Comparison of ENCODE assay signal across 7 cellular contexts in the genomic region with DNA sequence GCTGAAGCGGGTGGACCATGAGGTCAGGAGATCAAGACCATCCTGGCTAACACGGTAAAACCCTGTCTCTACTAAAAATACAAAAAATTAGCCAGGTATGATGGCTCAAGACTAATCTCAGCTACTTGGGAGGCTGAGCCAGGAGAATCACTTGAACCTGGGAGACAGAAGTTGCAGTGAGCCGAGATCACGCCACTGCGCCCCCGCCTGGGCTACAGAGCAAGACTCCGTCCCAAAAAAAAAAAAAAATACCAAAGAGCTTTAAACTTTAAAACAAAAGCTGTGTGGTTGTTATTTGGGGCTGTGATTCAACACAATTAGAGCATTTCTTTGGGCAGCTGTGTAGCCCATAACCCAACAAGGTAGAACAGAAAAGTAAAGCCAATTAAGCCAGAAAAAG.
DNase-seq lines count a peak whose midpoint lies in the region; ATAC-seq and TF ChIP-seq lines count a peak whose summit lies in the region.
"Not testable (repeated sequence)": the region's sequence is repeated elsewhere in the genome, so short reads cannot be mapped to it uniquely, and the experiment has no call there.

No MANE protein-coding gene starts in this region.

- not testable (repeated sequence) for BruUV-seq in PC-3 (replicated peaks; lab: Mats Ljungman, UMichigan)

- TF ChIP-seq RAD21 in SK-N-SH (IDR thresholded peaks at IDR 0.05; ENCODE audit: low read length) = not testable (repeated sequence)

- H3K27me3 ChIP-seq in BLaER1 treated with 17β-estradiol and CSF1 and Interleukin-3, amounts not matched to agents 10 nM and 100 nM; GM23338 (ENCODE audit: insufficient read depth); Loucy (ENCODE audit: insufficient read depth, low read length, poor library complexity, severe bottlenecking); PC-3 (ENCODE audit: low read length); SK-N-SH (ENCODE audit: insufficient read depth); endodermal cell (ENCODE audit: control insufficient read depth, insufficient read depth, low read length, poor library complexity, severe bottlenecking): not testable (repeated sequence)

- H2AFZ ChIP-seq in GM23338; Loucy (ENCODE audit: low read length); PC-3 (ENCODE audit: low read length); SK-N-SH (ENCODE audit: low read depth): not testable (repeated sequence)

- not testable (repeated sequence) for H3K4me1 Mint-ChIP-seq in GM23338, endodermal cell

- H3K36me3 Mint-ChIP-seq in GM23338 (ENCODE audit: low read depth); endodermal cell (ENCODE audit: low read depth): not testable (repeated sequence)

- TF ChIP-seq CTCF in 22Rv1 (IDR thresholded peaks at IDR 0.05) (peak; percentile 36), GM23338 (conservative IDR thresholded peaks at IDR 0.05; ENCODE audit: low read depth in 2 of 2) (peak; percentile 27 to 42; a peak in 3 of 4 replicates), SK-N-SH (IDR thresholded peaks at IDR 0.05) (peak; percentile 16; the same call in 1 of the 2 replicates), endodermal cell (conservative IDR thresholded peaks at IDR 0.05) (peak; percentile 62)
- TF ChIP-seq CTCF in Loucy (conservative IDR thresholded peaks at IDR 0.05; ENCODE audit: low read length); PC-3 (conservative IDR thresholded peaks at IDR 0.05; ENCODE audit: low read depth, low read length): not testable (repeated sequence)

- POLR2A ChIA-PET in PC-3 (lab: Charles Lee; ENCODE audit: unreplicated experiment); SK-N-SH (lab: Yijun Ruan, JAX): not testable (repeated sequence)

- H3K4me3 ChIP-seq in BLaER1 treated with 17β-estradiol and CSF1 and Interleukin-3, amounts not matched to agents 10 nM and 100 nM; GM23338; Loucy (ENCODE audit: low read length, poor library complexity, severe bottlenecking); PC-3 (ENCODE audit: low read length); SK-N-SH (ENCODE audit: low read depth in 2 of 2, low read length in 1 of 2); endodermal cell (ENCODE audit: low read length): not testable (repeated sequence)

- peak; percentile 9 for DNase-seq in GM23338 (ENCODE audit: low spot score)
- not testable (repeated sequence) for DNase-seq in PC-3, SK-N-SH
- DNase-seq in endodermal cell = peak; percentile 69

- H4K20me1 ChIP-seq in BLaER1 treated with 17β-estradiol and CSF1 and Interleukin-3, amounts not matched to agents 10 nM and 100 nM; GM23338 (replicated peaks; ENCODE audit: insufficient read depth); Loucy (ENCODE audit: insufficient read depth, low read length, poor library complexity, severe bottlenecking); PC-3 (ENCODE audit: low read length); SK-N-SH (ENCODE audit: insufficient read depth): not testable (repeated sequence)

- H3K9ac ChIP-seq in BLaER1 treated with 17β-estradiol and CSF1 and Interleukin-3, amounts not matched to agents 10 nM and 100 nM; Loucy (ENCODE audit: low read depth, low read length, poor library complexity, severe bottlenecking); PC-3 (ENCODE audit: low read length); SK-N-SH; endodermal cell (ENCODE audit: extremely low read depth, low read length, poor library complexity, severe bottlenecking): not testable (repeated sequence)

- H3F3A ChIP-seq in GM23338 (replicated peaks; ENCODE audit: low read depth); Loucy (ENCODE audit: low read depth); PC-3 (ENCODE audit: low read length, unreplicated experiment); SK-N-SH (replicated peaks; ENCODE audit: insufficient read depth): not testable (repeated sequence)

- H3K79me2 ChIP-seq in GM23338 (replicated peaks; ENCODE audit: insufficient read depth); Loucy (ENCODE audit: insufficient read depth, low read length); PC-3 (ENCODE audit: low read length); SK-N-SH (ENCODE audit: insufficient read depth): not testable (repeated sequence)

- H3K9me3 Mint-ChIP-seq in GM23338 (peaks cover 17% of the 10 kb centered on the region), endodermal cell (peaks cover 28% of the 10 kb centered on the region)

- not testable (repeated sequence) for H3K4me3 Mint-ChIP-seq in GM23338, endodermal cell

- H3K27ac Mint-ChIP-seq in GM23338, endodermal cell: not testable (repeated sequence)

- TF ChIP-seq EP300 in SK-N-SH (IDR thresholded peaks at IDR 0.05; ENCODE audit: borderline replicate concordance in 1 of 2, low read depth in 1 of 2, low read length in 1 of 2) = not testable (repeated sequence)

- intact Hi-C loops in PC-3 (cut with micrococcal nuclease) = not testable (repeated sequence)

- 8% methylated on average over 7 of the region's 7 CpGs for WGBS in SK-N-SH (ENCODE audit: low lambda C conversion rate)
- 88 to 91% methylated on average over 2 to 6 of the region's 7 CpGs for WGBS in endodermal cell (ENCODE audit: insufficient coverage in 1 of 2, insufficient read length in 1 of 2), 2 experiments

- CTCF ChIA-PET in PC-3 (lab: Charles Lee) = not testable (repeated sequence)
- CTCF ChIA-PET in SK-N-SH (lab: Yijun Ruan, JAX) = interaction anchor here (1.4 to 6.3 kb wide), 2 partner anchors 14 to 164 kb away, joined by 4 to 34 read pairs; no protein-coding TSS in a partner anchor

- peaks cover 6 to 39% (median 36%) of the 10 kb centered on the region in 10 experiments; a peak in 19 of 20 replicates for H3K4me1 ChIP-seq in BLaER1 treated with 17β-estradiol and CSF1 and Interleukin-3, amounts not matched to agents 10 nM and 100 nM
- H3K4me1 ChIP-seq in GM23338 (ENCODE audit: insufficient read depth); Loucy (ENCODE audit: insufficient read depth, low read length, poor library complexity, severe bottlenecking); PC-3 (ENCODE audit: insufficient read depth, low read length); SK-N-SH (ENCODE audit: control insufficient read depth in 1 of 2, insufficient read depth in 2 of 2, low read depth in 1 of 2, low read length in 1 of 2); endodermal cell (ENCODE audit: control insufficient read depth, insufficient read depth, low read length): not testable (repeated sequence)

- H3K9me3 ChIP-seq in BLaER1 treated with 17β-estradiol and CSF1 and Interleukin-3, amounts not matched to agents 10 nM and 100 nM (replicated peaks in 1 of 11) = peaks cover 8 to 19% (median 16%) of the 10 kb centered on the region in 11 experiments; a peak in 18 of 22 replicates
- not testable (repeated sequence) for H3K9me3 ChIP-seq in Loucy (ENCODE audit: insufficient read depth, low read depth, low read length); PC-3 (ENCODE audit: low read length); SK-N-SH; endodermal cell (ENCODE audit: control insufficient read depth, low read length)

- not testable (repeated sequence) for ATAC-seq in GM23338, PC-3

- H3K4me2 ChIP-seq in BLaER1 treated with 17β-estradiol and CSF1 and Interleukin-3, amounts not matched to agents 10 nM and 100 nM = peak overlapping the region; percentile 42 to 87 (median 77); a peak in 21 of 22 replicates
- not testable (repeated sequence) for H3K4me2 ChIP-seq in GM23338, SK-N-SH
- peak overlapping the region; percentile 18 for H3K4me2 ChIP-seq in Loucy (ENCODE audit: low read depth, low read length, poor library complexity, severe bottlenecking)
- peak overlapping the region; percentile 54; the same call in 1 of the 2 replicates for H3K4me2 ChIP-seq in PC-3 (ENCODE audit: low read length)

- H3K36me3 ChIP-seq in BLaER1 treated with 17β-estradiol and CSF1 and Interleukin-3, amounts not matched to agents 10 nM and 100 nM; GM23338 (ENCODE audit: insufficient read depth); Loucy (ENCODE audit: insufficient read depth, low read length); PC-3 (ENCODE audit: low read depth, low read length); SK-N-SH (replicated peaks in 1 of 2; ENCODE audit: control insufficient read depth in 1 of 2, insufficient read depth in 2 of 2, low read length in 1 of 2); endodermal cell (ENCODE audit: control insufficient read depth, insufficient read depth, low read length): not testable (repeated sequence)

- H3K27me3 Mint-ChIP-seq in GM23338 (ENCODE audit: insufficient read depth, low read depth, poor library complexity); endodermal cell (ENCODE audit: insufficient read depth): not testable (repeated sequence)

- H3K27ac ChIP-seq in 22Rv1; BLaER1 treated with 17β-estradiol and CSF1 and Interleukin-3, amounts not matched to agents 10 nM and 100 nM; GM23338 (ENCODE audit: low read depth); PC-3 (ENCODE audit: low read length); SK-N-SH (ENCODE audit: low read depth in 2 of 2, low read length in 1 of 2); endodermal cell (ENCODE audit: low read depth, low read length): not testable (repeated sequence)

- H3K9me2 ChIP-seq in GM23338 (ENCODE audit: insufficient read depth); Loucy (replicated peaks; ENCODE audit: low read depth, low read length); PC-3 (replicated peaks; ENCODE audit: low read length); SK-N-SH: not testable (repeated sequence)
